In genomic region chr1:160357286-160358002, GRCh38 we compare ENCODE assay signal across 18 cellular contexts. TPM values are rescaled to one million over a fixed set of nuclear protein-coding genes. Genes with fewer than 3 reads are reported as not detected.
"Had no signal": no experiment of that assay in that cellular context is flagged by ENCODE, and none has a peak within 500 bp of the region (broad histone marks: within the 10 kb centered on the region; RNA-seq: fewer than 3 reads in every experiment).

No MANE protein-coding gene starts in this region.

- H3K27me3 Mint-ChIP-seq: activated B cell treated with CpG ODN at 0.5 μM for 24 hours had no signal

- H3K27ac Mint-ChIP-seq: activated B cell treated with CpG ODN at 0.5 μM for 24 hours, nephron had no signal

- H3K4me3 ChIP-seq: coronary artery, psoas muscle, SK-N-MC, upper lobe of right lung had no signal

- DNase-seq: activated B cell treated with CpG ODN at 0.5 μM for 24 hours; activated gamma-delta T cell; activated T-cell treated with anti-CD3 and anti-CD28 coated beads, Interleukin-2, amount 50 U/mL, for 48 hours; central memory CD4-positive, alpha-beta T cell; effector CD4-positive, alpha-beta T cell; immature natural killer cell; left colon; psoas muscle; stimulated activated CD4-positive, alpha-beta T cell treated with anti-CD3 and anti-CD28 coated beads, Interleukin-2, amount 100 ng/mL, for 24 hours; stimulated activated naive CD4-positive, alpha-beta T cell treated with Interleukin-2 at 50 U/mL for 16 hours; T-helper 1 cell; upper lobe of right lung had no signal

- H3K27ac ChIP-seq: coronary artery, psoas muscle, SK-N-MC, upper lobe of right lung had no signal

- H3K4me1 Mint-ChIP-seq: activated B cell treated with CpG ODN at 0.5 μM for 24 hours, immature natural killer cell had no signal

- H3K9me3 Mint-ChIP-seq: activated B cell treated with CpG ODN at 0.5 μM for 24 hours, immature natural killer cell, nephron had no signal

- H3K9me3 ChIP-seq: psoas muscle, upper lobe of right lung had no signal

- H3K4me3 Mint-ChIP-seq: activated B cell treated with CpG ODN at 0.5 μM for 24 hours, immature natural killer cell, nephron had no signal

- ATAC-seq: left colon, psoas muscle, sciatic nerve, upper lobe of right lung had no signal

- H3K4me1 ChIP-seq: upper lobe of right lung had no signal

RNA-seq across cellular contexts. Expression of gene NHLH1, which starts 9.4 kb away (rescaled TPM):
- total RNA-seq: lung microvascular endothelial cell, osteoblast, sciatic nerve, upper lobe of right lung had no signal
- polyA plus RNA-seq: immature natural killer cell had no signal

RNA-seq across cellular contexts. Expression of gene VANGL2, which starts 42.9 kb away (rescaled TPM):
- total RNA-seq: lung microvascular endothelial cell, osteoblast had no signal
- polyA plus RNA-seq: immature natural killer cell had no signal
